1 cellular context compared by ENCODE assay signal in the genomic region with DNA sequence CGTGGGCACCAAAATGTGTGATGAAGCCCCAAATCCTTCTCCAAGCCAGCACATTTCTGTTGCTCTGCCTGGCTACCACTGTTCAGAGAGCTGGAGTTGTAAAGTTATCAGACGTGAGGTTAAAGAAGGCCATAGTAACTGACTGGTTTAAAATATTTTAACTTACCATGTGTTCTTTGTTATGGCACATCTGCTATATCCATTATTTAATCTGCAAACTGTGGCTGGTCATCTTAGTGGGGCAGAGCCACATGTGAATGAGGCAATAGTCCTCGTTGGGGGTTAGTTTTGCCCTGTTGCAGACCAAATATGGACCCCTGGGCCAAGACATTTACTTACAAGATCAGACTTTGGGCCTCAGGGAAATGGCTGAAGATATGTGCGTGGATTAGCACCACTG.
TF ChIP-seq lines count a peak whose summit lies in the region.

No MANE protein-coding gene starts in this region.

TF ChIP-seq in HepG2, 621 proteins besides CTCF, POLR2A, EP300 and RAD21 (continued from another document):
- TF ChIP-seq, protein P1, sequence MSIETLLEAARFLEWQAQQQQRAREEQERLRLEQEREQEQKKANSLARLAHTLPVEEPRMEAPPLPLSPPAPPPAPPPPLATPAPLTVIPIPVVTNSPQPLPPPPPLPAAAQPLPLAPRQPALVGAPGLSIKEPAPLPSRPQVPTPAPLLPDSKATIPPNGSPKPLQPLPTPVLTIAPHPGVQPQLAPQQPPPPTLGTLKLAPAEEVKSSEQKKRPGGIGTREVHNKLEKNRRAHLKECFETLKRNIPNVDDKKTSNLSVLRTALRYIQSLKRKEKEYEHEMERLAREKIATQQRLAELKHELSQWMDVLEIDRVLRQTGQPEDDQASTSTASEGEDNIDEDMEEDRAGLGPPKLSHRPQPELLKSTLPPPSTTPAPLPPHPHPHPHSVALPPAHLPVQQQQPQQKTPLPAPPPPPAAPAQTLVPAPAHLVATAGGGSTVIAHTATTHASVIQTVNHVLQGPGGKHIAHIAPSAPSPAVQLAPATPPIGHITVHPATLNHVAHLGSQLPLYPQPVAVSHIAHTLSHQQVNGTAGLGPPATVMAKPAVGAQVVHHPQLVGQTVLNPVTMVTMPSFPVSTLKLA (IDR thresholded peaks at IDR 0.05) = peak; percentile 56; the same call in 1 of the 2 replicates
- no peak for TF ChIP-seq HDAC1 (CRISPR knock-in tag; IDR thresholded peaks at IDR 0.05)
